Comparison of ENCODE assay signal across 1 cellular context in the genomic region with DNA sequence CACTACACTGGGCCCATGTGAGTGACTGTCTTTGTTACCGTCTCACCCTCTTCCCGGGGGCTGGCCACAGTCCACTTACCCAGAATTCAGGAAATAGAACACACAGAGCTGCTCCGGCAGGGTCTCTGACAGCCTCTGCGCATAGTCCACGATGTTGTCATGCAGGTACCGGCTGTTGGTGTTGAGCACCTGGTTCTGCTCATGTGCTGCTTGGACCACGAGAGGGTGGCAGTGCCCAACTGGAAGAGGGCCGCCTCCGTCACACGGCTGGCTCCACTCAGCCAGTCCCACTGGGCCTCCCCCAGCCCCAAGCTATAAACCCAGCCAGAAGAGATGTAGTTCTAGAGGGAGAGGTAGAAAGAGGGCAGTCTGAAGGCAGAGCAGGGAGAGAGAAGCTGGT.
TF ChIP-seq lines count a peak whose summit lies in the region.

No MANE protein-coding gene starts in this region.

TF ChIP-seq in H1, 55 proteins besides CTCF, POLR2A, EP300 and RAD21:
- TF ChIP-seq NRF1 (IDR thresholded peaks at IDR 0.05; ENCODE audit: low read depth, low read length): no peak
- no peak for TF ChIP-seq YY1 (IDR thresholded peaks at IDR 0.05; ENCODE audit: low read depth, low read length)
- no peak for TF ChIP-seq RFX5 (IDR thresholded peaks at IDR 0.05; ENCODE audit: borderline replicate concordance, low read depth, low read length)
- TF ChIP-seq GTF2F1 (IDR thresholded peaks at IDR 0.05; ENCODE audit: borderline replicate concordance, low read depth, low read length): no peak
- TF ChIP-seq BCL11A (IDR thresholded peaks at IDR 0.05; ENCODE audit: low read depth in 2 of 2, low read length in 2 of 2): no peak
- TF ChIP-seq SIX5 (IDR thresholded peaks at IDR 0.05; ENCODE audit: low read depth, low read length): no peak
- no peak for TF ChIP-seq CBX8 (IDR thresholded peaks at IDR 0.05; ENCODE audit: borderline replicate concordance, low read depth, low read length)
